ENCODE assay signal across 8 cellular contexts in genomic region chr16:31868701-31869167, GRCh38. TPM values are rescaled to one million over a fixed set of nuclear protein-coding genes. Genes with fewer than 3 reads are reported as not detected.
DNase-seq lines count a peak whose midpoint lies in the region; ATAC-seq and TF ChIP-seq lines count a peak whose summit lies in the region.

No MANE protein-coding gene starts in this region.

- H3K27me3 ChIP-seq in dorsolateral prefrontal cortex = no peaks in the 10 kb centered on the region

- peak overlapping the region; percentile 22 for H3K4me3 Mint-ChIP-seq in memory B cell

- no peaks in the 10 kb centered on the region for H3K9me3 Mint-ChIP-seq in memory B cell

- intact Hi-C loops in dorsolateral prefrontal cortex (cut with DNase I) = loop anchor here (2.0 to 10.0 kb wide), 4 partner anchors 410 to 914 kb away; partner anchors contain the start of genes ARMC5 (in 1 of the 2), HSD3B7 (in 1 of the 2), SETD1A (in 1 of the 2) and VKORC1 (in 1 of the 2)

- H3K27ac ChIP-seq in dorsolateral prefrontal cortex = peak overlapping the region in 18 of 59 donors; percentile 1 to 71 (median 46)

- H3K36me3 Mint-ChIP-seq in memory B cell = no peaks in the 10 kb centered on the region

- peak; percentile 35 for ATAC-seq in HG03196 (IDR thresholded peaks at IDR 0.05; ENCODE audit: unreplicated experiment)
- ATAC-seq in memory B cell (ENCODE audit: low read depth) = peak; percentile 24
- ATAC-seq in GM21381 (IDR thresholded peaks at IDR 0.05; ENCODE audit: unreplicated experiment) = no peak

- H3K27me3 Mint-ChIP-seq in memory B cell = peaks cover 1% of the 10 kb centered on the region

- H3K4me1 Mint-ChIP-seq in memory B cell = peaks cover 25% of the 10 kb centered on the region

- H3K4me3 ChIP-seq in dorsolateral prefrontal cortex = peak overlapping the region in 27 of 59 donors; percentile 1 to 35 (median 18)

- peak; percentile 43 for DNase-seq in NCI-H526 treated with DMSO at 0.1 percent for 48 hours (lab: John Stamatoyannopoulos, UW)
- DNase-seq in activated CD4-positive, alpha-beta T cell treated with anti-CD3 and anti-CD28 coated beads, Interleukin-2, amount 50 U/mL, for 4 hours = peak; percentile 77 to 78
- peak; percentile 60 to 89 (median 79) for DNase-seq in dorsolateral prefrontal cortex
- DNase-seq in memory B cell (ENCODE audit: low spot score in 2 of 2) = peak; percentile 70 to 75
- peak; percentile 75 for DNase-seq in stimulated activated CD8-positive, alpha-beta memory T cell treated with anti-CD3 and anti-CD28 coated beads, Interleukin-12 subunit alpha, Interleukin-12 subunit beta, amount 100 ng/mL, for 1 hour (ENCODE audit: low read depth)

- no peak overlapping the region for H3K27ac Mint-ChIP-seq in memory B cell

- TF ChIP-seq CTCF in GM12874 (IDR thresholded peaks at IDR 0.05; ENCODE audit: insufficient read depth, low read depth, low read length) = peak; percentile 56
- TF ChIP-seq CTCF in dorsolateral prefrontal cortex (IDR thresholded peaks at IDR 0.05 in 54 of 56, conservative IDR thresholded peaks at IDR 0.05 in 2 of 56; ENCODE audit: low read depth in 1 of 56, partially characterized antibody in 56 of 56) = peak; percentile 79 to 97 (median 91)

RNA-seq across cellular contexts. Expression of gene ZNF267, which starts 4.9 kb away (rescaled TPM):
- total RNA-seq in dorsolateral prefrontal cortex = 10 to 100 TPM in 82 of 120 experiments, 1 to 10 TPM in 38; 6.4 to 23.6 (median 11.4) TPM
